ENCODE assay signal across 23 cellular contexts in genomic region chr9:121625590-121625989, GRCh38. TPM values are rescaled to one million over a fixed set of nuclear protein-coding genes. Genes with fewer than 3 reads are reported as not detected.
"Had no signal": no experiment of that assay in that cellular context is flagged by ENCODE, and none has a peak within 500 bp of the region (broad histone marks: within the 10 kb centered on the region; RNA-seq: fewer than 3 reads in every experiment).

No MANE protein-coding gene starts in this region.

- DNase-seq: activated CD4-positive, alpha-beta memory T cell treated with anti-CD3 and anti-CD28 coated beads, Interleukin-2, amount 10 ng/mL, durations not matched to agents 7 days and 5 days; activated CD4-positive, alpha-beta T cell treated with anti-CD3 and anti-CD28 coated beads for 1 hour; activated CD4-positive, alpha-beta T cell treated with anti-CD3 and anti-CD28 coated beads, Interleukin-2, amount 10 ng/mL, durations not matched to agents 7 days and 5 days; activated CD8-positive, alpha-beta memory T cell treated with anti-CD3 and anti-CD28 coated beads, Interleukin-2, amount 50 U/mL, for 48 hours; activated gamma-delta T cell; activated naive CD4-positive, alpha-beta T cell treated with anti-CD3 and anti-CD28 coated beads, Interleukin-2, amount 10 ng/mL, durations not matched to agents 7 days and 5 days; activated naive CD8-positive, alpha-beta T cell treated with anti-CD3 and anti-CD28 coated beads, Interleukin-2, amount 10 ng/mL, durations not matched to agents 7 days and 5 days; activated T-cell treated with anti-CD3 and anti-CD28 coated beads, Interleukin-2, amount 50 U/mL, for 24 hours; brain microvascular endothelial cell; cortex of kidney; foreskin keratinocyte; heart right ventricle; naive thymus-derived CD4-positive, alpha-beta T cell; pancreas; stimulated activated CD4-positive, alpha-beta T cell treated with anti-CD3 and anti-CD28 coated beads, Interleukin-2, amount 100 ng/mL, for 48 hours; stimulated activated naive CD8-positive, alpha-beta T cell treated with anti-CD3 and anti-CD28 coated beads, Interleukin-15, Interleukin-2, amounts not matched to agents 100 U/mL and 50 U/mL, for 24 hours; T-helper 2 cell; testis; transverse colon had no signal

- H3K36me3 ChIP-seq: ascending aorta, brain microvascular endothelial cell, pancreas, right atrium auricular region, transverse colon had no signal

- H3K9me3 Mint-ChIP-seq: activated CD4-positive, alpha-beta memory T cell treated with anti-CD3 and anti-CD28 coated beads, Interleukin-2, amount 10 ng/mL, durations not matched to agents 7 days and 5 days; activated CD4-positive, alpha-beta T cell treated with anti-CD3 and anti-CD28 coated beads, Interleukin-2, amount 10 ng/mL, durations not matched to agents 7 days and 5 days; activated naive CD4-positive, alpha-beta T cell treated with anti-CD3 and anti-CD28 coated beads, Interleukin-2, amount 10 ng/mL, durations not matched to agents 7 days and 5 days; activated naive CD8-positive, alpha-beta T cell treated with anti-CD3 and anti-CD28 coated beads, Interleukin-2, amount 10 ng/mL, durations not matched to agents 7 days and 5 days; activated T-cell treated with anti-CD3 and anti-CD28 coated beads, Interleukin-2, amount 50 U/mL, for 24 hours; mesothelial cell of epicardium; naive thymus-derived CD4-positive, alpha-beta T cell; neural crest cell had no signal

- H3K4me1 Mint-ChIP-seq: activated CD4-positive, alpha-beta memory T cell treated with anti-CD3 and anti-CD28 coated beads, Interleukin-2, amount 10 ng/mL, durations not matched to agents 7 days and 5 days had no signal

- H3K4me1 ChIP-seq: ascending aorta, foreskin keratinocyte, pancreas, testis had no signal

- H3K36me3 Mint-ChIP-seq: activated naive CD4-positive, alpha-beta T cell treated with anti-CD3 and anti-CD28 coated beads, Interleukin-2, amount 10 ng/mL, durations not matched to agents 7 days and 5 days; activated naive CD8-positive, alpha-beta T cell treated with anti-CD3 and anti-CD28 coated beads, Interleukin-2, amount 10 ng/mL, durations not matched to agents 7 days and 5 days; mesothelial cell of epicardium; naive thymus-derived CD4-positive, alpha-beta T cell had no signal

- H3K27me3 ChIP-seq: ascending aorta, brain microvascular endothelial cell, heart right ventricle, pancreas, right atrium auricular region, testis, transverse colon had no signal

- H3K4me3 Mint-ChIP-seq: activated CD4-positive, alpha-beta memory T cell treated with anti-CD3 and anti-CD28 coated beads, Interleukin-2, amount 10 ng/mL, durations not matched to agents 7 days and 5 days; activated CD4-positive, alpha-beta T cell treated with anti-CD3 and anti-CD28 coated beads, Interleukin-2, amount 10 ng/mL, durations not matched to agents 7 days and 5 days; activated naive CD4-positive, alpha-beta T cell treated with anti-CD3 and anti-CD28 coated beads, Interleukin-2, amount 10 ng/mL, durations not matched to agents 7 days and 5 days; activated naive CD8-positive, alpha-beta T cell treated with anti-CD3 and anti-CD28 coated beads, Interleukin-2, amount 10 ng/mL, durations not matched to agents 7 days and 5 days; activated T-cell treated with anti-CD3 and anti-CD28 coated beads, Interleukin-2, amount 50 U/mL, for 24 hours; mesothelial cell of epicardium; naive thymus-derived CD4-positive, alpha-beta T cell; neural crest cell had no signal

- H3K4me3 ChIP-seq: ascending aorta, heart right ventricle, pancreas, right atrium auricular region, testis, transverse colon had no signal

- H3K27ac ChIP-seq: ascending aorta, brain microvascular endothelial cell, foreskin keratinocyte, right atrium auricular region, testis, transverse colon had no signal

- H3K9me3 ChIP-seq: ascending aorta, heart right ventricle, pancreas, right atrium auricular region, testis, transverse colon had no signal

- H3K27ac Mint-ChIP-seq: activated CD4-positive, alpha-beta memory T cell treated with anti-CD3 and anti-CD28 coated beads, Interleukin-2, amount 10 ng/mL, durations not matched to agents 7 days and 5 days; activated CD4-positive, alpha-beta T cell treated with anti-CD3 and anti-CD28 coated beads, Interleukin-2, amount 10 ng/mL, durations not matched to agents 7 days and 5 days; activated naive CD4-positive, alpha-beta T cell treated with anti-CD3 and anti-CD28 coated beads, Interleukin-2, amount 10 ng/mL, durations not matched to agents 7 days and 5 days; activated naive CD8-positive, alpha-beta T cell treated with anti-CD3 and anti-CD28 coated beads, Interleukin-2, amount 10 ng/mL, durations not matched to agents 7 days and 5 days; activated T-cell treated with anti-CD3 and anti-CD28 coated beads, Interleukin-2, amount 50 U/mL, for 24 hours; mesothelial cell of epicardium; naive thymus-derived CD4-positive, alpha-beta T cell had no signal

- H3K27me3 Mint-ChIP-seq: activated CD4-positive, alpha-beta T cell treated with anti-CD3 and anti-CD28 coated beads, Interleukin-2, amount 10 ng/mL, durations not matched to agents 7 days and 5 days had no signal

RNA-seq across cellular contexts. Expression of gene DAB2IP, which starts 25.8 kb away (rescaled TPM):
- total RNA-seq: activated CD4-positive, alpha-beta memory T cell treated with anti-CD3 and anti-CD28 coated beads, Interleukin-2, amount 10 ng/mL, durations not matched to agents 7 days and 5 days; activated CD4-positive, alpha-beta T cell treated with anti-CD3 and anti-CD28 coated beads, Interleukin-2, amount 10 ng/mL, durations not matched to agents 7 days and 5 days had no signal
- polyA plus RNA-seq: naive thymus-derived CD4-positive, alpha-beta T cell had no signal
